In genomic region chrX:148794350-148794749, GRCh38 we compare ENCODE assay signal across 17 cellular contexts.
DNase-seq lines count a peak whose midpoint lies in the region; ATAC-seq, FAIRE-seq and TF ChIP-seq lines count a peak whose summit lies in the region.
"Had no signal": no experiment of that assay in that cellular context is flagged by ENCODE, and none has a peak within 500 bp of the region (broad histone marks: within the 10 kb centered on the region; RNA-seq: fewer than 3 reads in every experiment).

No MANE protein-coding gene starts in this region.

- in situ Hi-C loops in GM13977 (cut with MboI; ENCODE audit: low pct_unique_long_range_greater_than_20kb, low sequenced_read_pairs, unreplicated experiment) (no loop called here), GM12878 (cut with MboI) (no loop called here)

- RAD21 ChIA-PET in GM12878 (lab: Charles Lee; ENCODE audit: unreplicated experiment), result no interaction called here

- SMC1A ChIA-PET in GM12878 (lab: Charles Lee; ENCODE audit: uncharacterized antibody, unreplicated experiment), result interaction anchor here (1.0 kb wide), 1 partner anchor 10 kb away, joined by 3 read pairs; no protein-coding TSS in a partner anchor

- intact Hi-C loops in GM12878 (cut with micrococcal nuclease; ENCODE audit: unreplicated experiment), result no loop called here

- peak; percentile 2 for DNase-seq in GM13977 (ENCODE audit: low spot score)
- no peak for DNase-seq in GM12878 (ENCODE audit: low read depth, low spot score)
- DNase-seq in NCI-H1930 (lab: John Stamatoyannopoulos, UW), result no peak
- DNase-seq in ecto neural progenitor cell (ENCODE audit: low spot score), result no peak
- no peak for DNase-seq in frontal cortex (ENCODE audit: low spot score in 2 of 2)
- DNase-seq: C1 segment of cervical spinal cord; Calu3; CD4-positive, alpha-beta memory T cell; COR-L47; DMS53; DMS79 treated with DMSO at 0.1 percent for 48 hours; GF-D8; H9 had no signal

- no peaks in the 10 kb centered on the region for H3K9me3 ChIP-seq in GM12878 (replicated peaks; ENCODE audit: control insufficient read depth, insufficient read depth, low read length)

- H3K27me3 ChIP-seq in GM12878 (replicated peaks in 1 of 2; ENCODE audit: control insufficient read depth in 2 of 2, insufficient read depth in 2 of 2, low read length in 1 of 2), result no peaks in the 10 kb centered on the region

- no peak for TF ChIP-seq CTCF in GM13977 (IDR thresholded peaks at IDR 0.05; ENCODE audit: extremely low read depth, insufficient read depth, missing control alignments)
- TF ChIP-seq CTCF in GM12878 (IDR thresholded peaks at IDR 0.05 in 2 of 3, conservative IDR thresholded peaks at IDR 0.05 in 1 of 3; ENCODE audit: control insufficient read depth in 2 of 3, extremely low read depth in 1 of 3, insufficient read depth in 1 of 3, low read depth in 3 of 3, low read length in 3 of 3), result no peak

- CTCF ChIA-PET in GM12878 (lab: Yijun Ruan, JAX), result no interaction called here

- H3K4me1 ChIP-seq in GM12878 (ENCODE audit: control insufficient read depth, insufficient read depth, low read length), result no peaks in the 10 kb centered on the region

- BruUV-seq in GM12878 (replicated peaks; lab: Mats Ljungman, UMichigan), result no TSS peak

- no peaks in the 10 kb centered on the region for H3K79me2 ChIP-seq in GM12878 (ENCODE audit: control insufficient read depth, insufficient read depth, low read length)

- TF ChIP-seq RAD21 in GM12878 (IDR thresholded peaks at IDR 0.05; ENCODE audit: insufficient read depth, low read depth, low read length), result no peak

- H3K27ac ChIP-seq in GM12878 (ENCODE audit: control insufficient read depth, insufficient read depth), result no peak overlapping the region

- no peak for TF ChIP-seq POLR2A in GM12878 (IDR thresholded peaks at IDR 0.05; ENCODE audit: low read depth, low read length)

- POLR2A ChIA-PET in GM12878 (lab: Charles Lee), result interaction anchor here (1.0 kb wide), 1 partner anchor 9 kb away, joined by 3 read pairs; no protein-coding TSS in a partner anchor

- TF ChIP-seq EP300 in GM12878 (IDR thresholded peaks at IDR 0.05; ENCODE audit: borderline replicate concordance in 1 of 2, control insufficient read depth in 1 of 2, low read depth in 2 of 2, low read length in 2 of 2), result no peak

- peak; percentile 34 for ATAC-seq in HG02798 (IDR thresholded peaks at IDR 0.05; ENCODE audit: poor library complexity, unreplicated experiment)
- peak; percentile 31; the same call in 1 of the 3 replicates for ATAC-seq in GM12878
- ATAC-seq: GM23338, HCT116 had no signal

- no peak overlapping the region for H3K4me2 ChIP-seq in GM12878 (ENCODE audit: control insufficient read depth, insufficient read depth)
- H3K4me2 ChIP-seq: GM23338 had no signal

- no peaks in the 10 kb centered on the region for H4K20me1 ChIP-seq in GM12878 (ENCODE audit: control insufficient read depth, insufficient read depth)

- no peak for FAIRE-seq in GM12878 (lab: Jason Lieb, UNC)
- no peak for FAIRE-seq in frontal cortex (lab: Jason Lieb, UNC)
- FAIRE-seq: GM12891 had no signal

- no peak overlapping the region for H2AFZ ChIP-seq in GM12878 (ENCODE audit: control insufficient read depth, low read depth, low read length)
- H2AFZ ChIP-seq: GM23338 had no signal

- no peak overlapping the region for H3K4me3 ChIP-seq in GM12878
- H3K4me3 ChIP-seq: GM23338 had no signal

- no peak overlapping the region for H3K9ac ChIP-seq in GM12878 (ENCODE audit: control insufficient read depth, insufficient read depth, low read length)

- H3K36me3 ChIP-seq in GM12878 (ENCODE audit: control insufficient read depth in 2 of 2, insufficient read depth in 2 of 2, low read length in 1 of 2), result no peaks in the 10 kb centered on the region

TF ChIP-seq in GM12878, 131 proteins besides CTCF, POLR2A, EP300 and RAD21:
- TF ChIP-seq GATAD2B (conservative IDR thresholded peaks at IDR 0.05; ENCODE audit: low read depth) (no peak), NFXL1 (IDR thresholded peaks at IDR 0.05; ENCODE audit: borderline replicate concordance) (no peak), CEBPB (IDR thresholded peaks at IDR 0.05; ENCODE audit: borderline replicate concordance in 1 of 2, low read depth in 2 of 2, low read length in 2 of 2) (no peak), CREM (IDR thresholded peaks at IDR 0.05; ENCODE audit: low read depth) (no peak), ESRRA (IDR thresholded peaks at IDR 0.05; ENCODE audit: low read length) (no peak), JUND (IDR thresholded peaks at IDR 0.05; ENCODE audit: low read depth, low read length) (no peak), ELK1 (IDR thresholded peaks at IDR 0.05; ENCODE audit: low read depth, low read length) (no peak), HCFC1 (IDR thresholded peaks at IDR 0.05; ENCODE audit: low read length) (no peak), NR2C2 (IDR thresholded peaks at IDR 0.05; ENCODE audit: borderline replicate concordance, control insufficient read depth, insufficient read length, low read depth) (no peak), FOXM1 (IDR thresholded peaks at IDR 0.05; ENCODE audit: low read depth, low read length) (no peak), SMAD5 (IDR thresholded peaks at IDR 0.05; ENCODE audit: low read depth) (no peak), SUPT20H (IDR thresholded peaks at IDR 0.05; ENCODE audit: borderline replicate concordance, control insufficient read depth, low read depth, low read length) (no peak)
